In the genomic region with DNA sequence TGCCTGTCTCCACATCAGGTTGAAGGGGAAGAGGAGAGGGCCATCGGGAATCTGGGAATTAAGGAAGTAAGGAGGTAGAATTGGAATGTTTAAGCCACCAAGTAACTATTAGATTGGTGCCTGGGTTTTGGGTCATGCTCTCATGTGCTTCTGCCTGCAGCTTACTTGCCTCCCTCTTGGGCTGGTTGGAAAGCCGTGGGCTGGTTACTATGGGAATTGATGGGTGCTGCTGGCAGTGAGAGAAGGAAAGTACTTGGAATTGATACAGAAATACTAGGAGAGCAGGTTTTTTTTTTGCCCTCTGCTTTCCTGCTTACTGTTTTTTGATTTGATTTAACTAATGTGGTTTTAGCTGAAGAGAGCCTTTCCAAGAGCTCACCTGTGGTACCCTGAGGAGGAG, we compare ENCODE assay signal across 11 cellular contexts.
DNase-seq lines count a peak whose midpoint lies in the region; ATAC-seq and TF ChIP-seq lines count a peak whose summit lies in the region.
"Had no signal": no experiment of that assay in that cellular context is flagged by ENCODE, and none has a peak within 500 bp of the region (broad histone marks: within the 10 kb centered on the region; RNA-seq: fewer than 3 reads in every experiment).

No MANE protein-coding gene starts in this region.

- H3F3A ChIP-seq in GM23338 (replicated peaks; ENCODE audit: low read depth): no peaks in the 10 kb centered on the region

- peaks cover 8% of the 10 kb centered on the region; the same call in 1 of the 2 replicates for H4K20me1 ChIP-seq in GM23338 (replicated peaks; ENCODE audit: insufficient read depth)

- H3K36me3 Mint-ChIP-seq in GM23338 (ENCODE audit: low read depth) (peaks cover 16% of the 10 kb centered on the region; the same call in 2 of the 3 replicates), glutamatergic neuron (ENCODE audit: unreplicated experiment) (no peaks in the 10 kb centered on the region)
- peaks cover 34% of the 10 kb centered on the region for H3K36me3 Mint-ChIP-seq in stimulated activated memory B cell treated with anti-CD40 and anti-IgM and Interleukin-4, amounts not matched to agents 10 μg/mL and 1 μg/mL and 100 μg/mL, for 72 hours

- H3K9me2 ChIP-seq in GM23338 (ENCODE audit: insufficient read depth): no peaks in the 10 kb centered on the region

- no peaks in the 10 kb centered on the region for H3K36me3 ChIP-seq in GM23338 (ENCODE audit: insufficient read depth)
- H3K36me3 ChIP-seq: cardiac muscle cell had no signal

- H3K4me3 Mint-ChIP-seq in GM23338 (no peak overlapping the region), glutamatergic neuron (ENCODE audit: unreplicated experiment) (no peak overlapping the region)
- no peak overlapping the region for H3K4me3 Mint-ChIP-seq in stimulated activated memory B cell treated with anti-CD40 and anti-IgM and Interleukin-4, amounts not matched to agents 10 μg/mL and 1 μg/mL and 100 μg/mL, for 72 hours
- H3K4me3 Mint-ChIP-seq: activated CD8-positive, alpha-beta memory T cell treated with anti-CD3 and anti-CD28 coated beads, Interleukin-2, amount 10 ng/mL, durations not matched to agents 7 days and 5 days had no signal

- peaks cover 64% of the 10 kb centered on the region for H3K79me2 ChIP-seq in GM23338 (replicated peaks; ENCODE audit: insufficient read depth)

- TF ChIP-seq CTCF in GM23338 (conservative IDR thresholded peaks at IDR 0.05; ENCODE audit: low read depth in 2 of 2) (no peak), VCaP (conservative IDR thresholded peaks at IDR 0.05) (no peak), fibroblast of pulmonary artery (IDR thresholded peaks at IDR 0.05; ENCODE audit: low read length, missing control alignments) (no peak), glutamatergic neuron (IDR thresholded peaks at IDR 0.05; ENCODE audit: partially characterized antibody, unreplicated experiment) (no peak)

- H3K4me1 Mint-ChIP-seq in GM23338 (peaks cover 14% of the 10 kb centered on the region), glutamatergic neuron (ENCODE audit: low read depth, unreplicated experiment) (peaks cover 2% of the 10 kb centered on the region)
- peaks cover 23% of the 10 kb centered on the region for H3K4me1 Mint-ChIP-seq in stimulated activated memory B cell treated with anti-CD40 and anti-IgM and Interleukin-4, amounts not matched to agents 10 μg/mL and 1 μg/mL and 100 μg/mL, for 72 hours

- ATAC-seq in GM23338 (peak; percentile 64), GM21717 (IDR thresholded peaks at IDR 0.05; ENCODE audit: unreplicated experiment) (no peak)
- ATAC-seq in stimulated activated memory B cell treated with anti-CD40 and anti-IgM and Interleukin-4, amounts not matched to agents 10 μg/mL and 1 μg/mL and 100 μg/mL, for 72 hours: no peak
- ATAC-seq: activated CD8-positive, alpha-beta memory T cell treated with anti-CD3 and anti-CD28 coated beads, Interleukin-2, amount 10 ng/mL, durations not matched to agents 7 days and 5 days had no signal

- no peak overlapping the region for H3K4me2 ChIP-seq in GM23338

- H2AFZ ChIP-seq in GM23338: no peak overlapping the region

- no peak overlapping the region for H3K4me3 ChIP-seq in GM23338
- no peak overlapping the region for H3K4me3 ChIP-seq in fibroblast of pulmonary artery (replicated peaks; ENCODE audit: low read depth, low read length)
- H3K4me3 ChIP-seq: cardiac muscle cell had no signal

- H3K27me3 ChIP-seq in GM23338 (ENCODE audit: insufficient read depth): no peaks in the 10 kb centered on the region
- H3K27me3 ChIP-seq: cardiac muscle cell had no signal

- DNase-seq in GM23338 (ENCODE audit: low spot score) (no peak), fibroblast of pulmonary artery (ENCODE audit: low read depth) (peak; percentile 39), cerebellum (ENCODE audit: low spot score) (no peak), glutamatergic neuron (no peak)
- no peak for DNase-seq in stimulated activated naive CD4-positive, alpha-beta T cell treated with Interleukin-2 at 50 U/mL for 16 hours (lab: John Stamatoyannopoulos, UW)
- DNase-seq: activated CD8-positive, alpha-beta memory T cell treated with anti-CD3 and anti-CD28 coated beads, Interleukin-2, amount 10 ng/mL, durations not matched to agents 7 days and 5 days; DND-41 had no signal

- H3K4me1 ChIP-seq in GM23338 (ENCODE audit: insufficient read depth): peaks cover 8% of the 10 kb centered on the region

- no peak overlapping the region for H3K27ac Mint-ChIP-seq in GM23338
- peak overlapping the region; percentile 3 for H3K27ac Mint-ChIP-seq in stimulated activated memory B cell treated with anti-CD40 and anti-IgM and Interleukin-4, amounts not matched to agents 10 μg/mL and 1 μg/mL and 100 μg/mL, for 72 hours
- H3K27ac Mint-ChIP-seq in glutamatergic neuron (ENCODE audit: unreplicated experiment): no peak overlapping the region
- H3K27ac Mint-ChIP-seq: activated CD8-positive, alpha-beta memory T cell treated with anti-CD3 and anti-CD28 coated beads, Interleukin-2, amount 10 ng/mL, durations not matched to agents 7 days and 5 days had no signal

- no peaks in the 10 kb centered on the region for H3K9me3 Mint-ChIP-seq in GM23338
- H3K9me3 Mint-ChIP-seq in stimulated activated memory B cell treated with anti-CD40 and anti-IgM and Interleukin-4, amounts not matched to agents 10 μg/mL and 1 μg/mL and 100 μg/mL, for 72 hours: no peaks in the 10 kb centered on the region
- H3K9me3 Mint-ChIP-seq in glutamatergic neuron (ENCODE audit: unreplicated experiment): no peaks in the 10 kb centered on the region

- H3K27ac ChIP-seq in GM23338 (ENCODE audit: low read depth) (no peak overlapping the region), VCaP (peak overlapping the region; percentile 15; the same call in 1 of the 2 replicates)
- H3K27ac ChIP-seq: cardiac muscle cell had no signal

- H3K27me3 Mint-ChIP-seq in GM23338 (ENCODE audit: insufficient read depth, low read depth, poor library complexity) (peaks cover 10% of the 10 kb centered on the region), glutamatergic neuron (ENCODE audit: unreplicated experiment) (peaks cover 3% of the 10 kb centered on the region)
- H3K27me3 Mint-ChIP-seq in stimulated activated memory B cell treated with anti-CD40 and anti-IgM and Interleukin-4, amounts not matched to agents 10 μg/mL and 1 μg/mL and 100 μg/mL, for 72 hours: no peaks in the 10 kb centered on the region
- H3K27me3 Mint-ChIP-seq: activated CD8-positive, alpha-beta memory T cell treated with anti-CD3 and anti-CD28 coated beads, Interleukin-2, amount 10 ng/mL, durations not matched to agents 7 days and 5 days had no signal

TF ChIP-seq in GM23338, 12 proteins besides CTCF, POLR2A, EP300 and RAD21:
- TF ChIP-seq, protein P1, sequence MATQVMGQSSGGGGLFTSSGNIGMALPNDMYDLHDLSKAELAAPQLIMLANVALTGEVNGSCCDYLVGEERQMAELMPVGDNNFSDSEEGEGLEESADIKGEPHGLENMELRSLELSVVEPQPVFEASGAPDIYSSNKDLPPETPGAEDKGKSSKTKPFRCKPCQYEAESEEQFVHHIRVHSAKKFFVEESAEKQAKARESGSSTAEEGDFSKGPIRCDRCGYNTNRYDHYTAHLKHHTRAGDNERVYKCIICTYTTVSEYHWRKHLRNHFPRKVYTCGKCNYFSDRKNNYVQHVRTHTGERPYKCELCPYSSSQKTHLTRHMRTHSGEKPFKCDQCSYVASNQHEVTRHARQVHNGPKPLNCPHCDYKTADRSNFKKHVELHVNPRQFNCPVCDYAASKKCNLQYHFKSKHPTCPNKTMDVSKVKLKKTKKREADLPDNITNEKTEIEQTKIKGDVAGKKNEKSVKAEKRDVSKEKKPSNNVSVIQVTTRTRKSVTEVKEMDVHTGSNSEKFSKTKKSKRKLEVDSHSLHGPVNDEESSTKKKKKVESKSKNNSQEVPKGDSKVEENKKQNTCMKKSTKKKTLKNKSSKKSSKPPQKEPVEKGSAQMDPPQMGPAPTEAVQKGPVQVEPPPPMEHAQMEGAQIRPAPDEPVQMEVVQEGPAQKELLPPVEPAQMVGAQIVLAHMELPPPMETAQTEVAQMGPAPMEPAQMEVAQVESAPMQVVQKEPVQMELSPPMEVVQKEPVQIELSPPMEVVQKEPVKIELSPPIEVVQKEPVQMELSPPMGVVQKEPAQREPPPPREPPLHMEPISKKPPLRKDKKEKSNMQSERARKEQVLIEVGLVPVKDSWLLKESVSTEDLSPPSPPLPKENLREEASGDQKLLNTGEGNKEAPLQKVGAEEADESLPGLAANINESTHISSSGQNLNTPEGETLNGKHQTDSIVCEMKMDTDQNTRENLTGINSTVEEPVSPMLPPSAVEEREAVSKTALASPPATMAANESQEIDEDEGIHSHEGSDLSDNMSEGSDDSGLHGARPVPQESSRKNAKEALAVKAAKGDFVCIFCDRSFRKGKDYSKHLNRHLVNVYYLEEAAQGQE (IDR thresholded peaks at IDR 0.05; ENCODE audit: unreplicated experiment): no peak
- TF ChIP-seq NANOG (IDR thresholded peaks at IDR 0.05; ENCODE audit: borderline replicate concordance) (no peak), EZH2phosphoT487 (IDR thresholded peaks at IDR 0.05; ENCODE audit: unreplicated experiment) (no peak), POLR2AphosphoS5 (IDR thresholded peaks at IDR 0.05; ENCODE audit: low read depth) (no peak), EZH2 (IDR thresholded peaks at IDR 0.05; ENCODE audit: low read depth, unreplicated experiment) (no peak), ZNF114 (CRISPR knock-in tag; IDR thresholded peaks at IDR 0.05) (no peak)
